Comparison of ENCODE assay signal across 15 cellular contexts in the genomic region with DNA sequence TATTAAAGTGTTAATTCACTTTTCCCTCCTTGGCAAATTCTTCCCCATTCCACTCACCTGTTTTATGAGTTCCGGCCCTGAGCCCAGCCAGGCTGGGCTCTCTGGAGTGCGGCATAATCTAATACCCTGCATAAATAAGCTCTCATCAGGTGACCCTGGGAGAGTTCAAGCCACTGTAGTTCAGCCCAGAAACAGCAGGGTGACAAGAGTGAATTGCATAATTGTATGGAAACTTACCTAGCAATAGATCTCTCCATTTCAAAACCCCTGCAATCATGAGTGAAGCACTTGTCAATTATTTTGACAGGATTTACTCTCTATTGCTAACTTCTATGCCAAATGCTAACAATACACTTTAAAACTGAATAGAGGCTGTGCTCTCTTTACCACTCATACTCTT.
DNase-seq lines count a peak whose midpoint lies in the region; ATAC-seq, FAIRE-seq and TF ChIP-seq lines count a peak whose summit lies in the region.
"Had no signal": no experiment of that assay in that cellular context is flagged by ENCODE, and none has a peak within 500 bp of the region (broad histone marks: within the 10 kb centered on the region; RNA-seq: fewer than 3 reads in every experiment).

No MANE protein-coding gene starts in this region.

- H3K27ac ChIP-seq in CD4-positive, CD25-positive, alpha-beta regulatory T cell (ENCODE audit: insufficient read depth, low read length, poor library complexity, severe bottlenecking): no peak overlapping the region
- H3K27ac ChIP-seq in endothelial cell of umbilical vein (ENCODE audit: insufficient read depth, low read depth, low read length) (peak overlapping the region; percentile 25), dorsolateral prefrontal cortex (no peak overlapping the region)
- H3K27ac ChIP-seq: ascending aorta, heart left ventricle had no signal

- peak overlapping the region; percentile 78 for H3K4me2 ChIP-seq in endothelial cell of umbilical vein (ENCODE audit: insufficient read depth, low read length)

- no peaks in the 10 kb centered on the region for H3K27me3 ChIP-seq in CD4-positive, CD25-positive, alpha-beta regulatory T cell (ENCODE audit: control insufficient read depth, insufficient read depth, low read length)
- H3K27me3 ChIP-seq in endothelial cell of umbilical vein (ENCODE audit: control insufficient read depth in 2 of 2, insufficient read depth in 2 of 2, low read length in 2 of 2): no peaks in the 10 kb centered on the region
- no peaks in the 10 kb centered on the region for H3K27me3 ChIP-seq in dorsolateral prefrontal cortex
- H3K27me3 ChIP-seq: ascending aorta, heart left ventricle had no signal

- H3K36me3 ChIP-seq in CD4-positive, CD25-positive, alpha-beta regulatory T cell (ENCODE audit: control insufficient read depth, insufficient read depth, low read length): peaks cover 10% of the 10 kb centered on the region
- H3K36me3 ChIP-seq in endothelial cell of umbilical vein (ENCODE audit: control insufficient read depth in 2 of 2, extremely low read depth in 1 of 2, insufficient read depth in 2 of 2, low read length in 2 of 2): no peaks in the 10 kb centered on the region
- H3K36me3 ChIP-seq: ascending aorta had no signal

- peaks cover 39% of the 10 kb centered on the region for H3K36me3 Mint-ChIP-seq in CD4-positive, CD25-positive, alpha-beta regulatory T cell

- H3K4me3 Mint-ChIP-seq in CD4-positive, CD25-positive, alpha-beta regulatory T cell: no peak overlapping the region

- no peaks in the 10 kb centered on the region for H4K20me1 ChIP-seq in endothelial cell of umbilical vein (replicated peaks; ENCODE audit: control insufficient read depth, extremely low read depth, insufficient read depth, low read length)

- CTCF ChIA-PET in HEK293T (lab: Yijun Ruan, JAX) (interaction anchor here (0.6 kb wide), 1 partner anchor 65 kb away, joined by 4 read pairs; no protein-coding TSS in a partner anchor), endothelial cell of umbilical vein (lab: Charles Lee) (interaction anchor here (1.0 to 5.1 kb wide), 9 partner anchors 9 to 184 kb away, joined by 3 to 32 read pairs (median 3); a partner anchor contains a TSS)

- H3K79me2 ChIP-seq in endothelial cell of umbilical vein (ENCODE audit: control insufficient read depth, insufficient read depth, low read length): peaks cover 3% of the 10 kb centered on the region

- TSS peak; percentile 19 for BruUV-seq in endothelial cell of umbilical vein (replicated peaks; lab: Mats Ljungman, UMichigan)

- peaks cover 5 to 29% (median 23%) of the 10 kb centered on the region in 4 donors for H3K4me1 Mint-ChIP-seq in CD4-positive, CD25-positive, alpha-beta regulatory T cell

- TF ChIP-seq POLR2A in endothelial cell of umbilical vein (IDR thresholded peaks at IDR 0.05; ENCODE audit: low read depth, low read length): no peak

- H3K4me1 ChIP-seq in CD4-positive, CD25-positive, alpha-beta regulatory T cell (ENCODE audit: control insufficient read depth, insufficient read depth, low read length, poor library complexity, severe bottlenecking): no peaks in the 10 kb centered on the region
- H3K4me1 ChIP-seq in endothelial cell of umbilical vein (ENCODE audit: control insufficient read depth, extremely low read depth, insufficient read depth, low read length): peaks cover 52% of the 10 kb centered on the region

- no peak for ATAC-seq in CD4-positive, CD25-positive, alpha-beta regulatory T cell (ENCODE audit: low read depth in 2 of 2)
- ATAC-seq in GM18867 (IDR thresholded peaks at IDR 0.05; ENCODE audit: unreplicated experiment): no peak
- no peak for ATAC-seq in GM19463 (IDR thresholded peaks at IDR 0.05; ENCODE audit: unreplicated experiment)
- ATAC-seq: heart left ventricle had no signal

- H3K27ac Mint-ChIP-seq in CD4-positive, CD25-positive, alpha-beta regulatory T cell: peak overlapping the region in 2 of 3 donors; percentile 4 to 26

- H3K4me3 ChIP-seq in CD4-positive, CD25-positive, alpha-beta regulatory T cell (ENCODE audit: low read depth, low read length): no peak overlapping the region
- no peak overlapping the region for H3K4me3 ChIP-seq in endothelial cell of umbilical vein (replicated peaks in 1 of 3; ENCODE audit: insufficient read depth in 1 of 3, low read depth in 1 of 3, low read length in 3 of 3)
- H3K4me3 ChIP-seq in dorsolateral prefrontal cortex: no peak overlapping the region
- H3K4me3 ChIP-seq: ascending aorta, heart left ventricle had no signal

- H2AFZ ChIP-seq in endothelial cell of umbilical vein (ENCODE audit: low read depth, low read length): no peak overlapping the region

- intact Hi-C loops in endothelial cell of umbilical vein (cut with micrococcal nuclease): loop anchor here (1.0 to 2.0 kb wide), 3 partner anchors 22 to 95 kb away; a partner anchor contains a TSS
- intact Hi-C loops in dorsolateral prefrontal cortex (cut with DNase I): no loop called here

- H3K9me1 ChIP-seq in endothelial cell of umbilical vein (replicated peaks; ENCODE audit: control insufficient read depth, extremely low read depth, insufficient read depth, low read length): no peaks in the 10 kb centered on the region

- no peaks in the 10 kb centered on the region for H3K9me3 Mint-ChIP-seq in CD4-positive, CD25-positive, alpha-beta regulatory T cell

- no peak for FAIRE-seq in endothelial cell of umbilical vein (lab: Jason Lieb, UNC)

- H3K9me3 ChIP-seq in CD4-positive, CD25-positive, alpha-beta regulatory T cell (ENCODE audit: control insufficient read depth in 2 of 2, low read length in 2 of 2): no peaks in the 10 kb centered on the region
- no peaks in the 10 kb centered on the region for H3K9me3 ChIP-seq in endothelial cell of umbilical vein (replicated peaks; ENCODE audit: control insufficient read depth, insufficient read depth, low read length)
- H3K9me3 ChIP-seq: ascending aorta, heart left ventricle had no signal

- POLR2A ChIA-PET in HEK293T (lab: Yijun Ruan, JAX): no interaction called here
- POLR2A ChIA-PET in endothelial cell of umbilical vein (lab: Charles Lee): interaction anchor here (0.6 kb wide), 1 partner anchor 73 kb away, joined by 5 read pairs; no protein-coding TSS in a partner anchor

- dilution Hi-C loops in endothelial cell of umbilical vein (cut with MboI; ENCODE audit: extremely low pct_ligation_motif_present, low sequenced_read_pairs): no loop called here

- no peaks in the 10 kb centered on the region for H3K27me3 Mint-ChIP-seq in CD4-positive, CD25-positive, alpha-beta regulatory T cell

- TF ChIP-seq CTCF in endothelial cell of umbilical vein (IDR thresholded peaks at IDR 0.05; ENCODE audit: extremely low read depth in 1 of 2, insufficient read depth in 1 of 2, low read depth in 1 of 2, low read length in 2 of 2) (no peak), dorsolateral prefrontal cortex (IDR thresholded peaks at IDR 0.05 in 54 of 56, conservative IDR thresholded peaks at IDR 0.05 in 2 of 56; ENCODE audit: low read depth in 1 of 56, partially characterized antibody in 56 of 56) (no peak)

- H3K9ac ChIP-seq in endothelial cell of umbilical vein (replicated peaks; ENCODE audit: extremely low read depth, insufficient read depth, low read length): no peak overlapping the region

- no peak for DNase-seq in CD4-positive, CD25-positive, alpha-beta regulatory T cell
- peak; percentile 30 for DNase-seq in HEK293T (ENCODE audit: extremely low spot score)
- peak; percentile 83 for DNase-seq in NCI-H748 (lab: John Stamatoyannopoulos, UW; ENCODE audit: unreplicated experiment)
- peak; percentile 26 for DNase-seq in endothelial cell of umbilical vein (ENCODE audit: low read depth, low spot score)
- no peak for DNase-seq in EL
- DNase-seq in dorsolateral prefrontal cortex: no peak
- DNase-seq: DND-41, HCEC 1CT, heart left ventricle, islet precursor cell, NCI-H187 treated with DMSO at 0.1 percent for 48 hours, SHP77 treated with DMSO at 0.1 percent for 48 hours had no signal

TF ChIP-seq in HEK293T, 16 proteins besides CTCF, POLR2A, EP300 and RAD21 (continues in another document):
- no peak for TF ChIP-seq ARNT (IDR thresholded peaks at IDR 0.05)
- no peak for TF ChIP-seq HDGF (IDR thresholded peaks at IDR 0.05; ENCODE audit: borderline replicate concordance)
- TF ChIP-seq FOXA1 (IDR thresholded peaks at IDR 0.05): no peak
- no peak for TF ChIP-seq L3MBTL2 (conservative IDR thresholded peaks at IDR 0.05)
- TF ChIP-seq TARDBP (IDR thresholded peaks at IDR 0.05): no peak
- no peak for TF ChIP-seq ZNF384 (IDR thresholded peaks at IDR 0.05)
- TF ChIP-seq, protein P1, sequence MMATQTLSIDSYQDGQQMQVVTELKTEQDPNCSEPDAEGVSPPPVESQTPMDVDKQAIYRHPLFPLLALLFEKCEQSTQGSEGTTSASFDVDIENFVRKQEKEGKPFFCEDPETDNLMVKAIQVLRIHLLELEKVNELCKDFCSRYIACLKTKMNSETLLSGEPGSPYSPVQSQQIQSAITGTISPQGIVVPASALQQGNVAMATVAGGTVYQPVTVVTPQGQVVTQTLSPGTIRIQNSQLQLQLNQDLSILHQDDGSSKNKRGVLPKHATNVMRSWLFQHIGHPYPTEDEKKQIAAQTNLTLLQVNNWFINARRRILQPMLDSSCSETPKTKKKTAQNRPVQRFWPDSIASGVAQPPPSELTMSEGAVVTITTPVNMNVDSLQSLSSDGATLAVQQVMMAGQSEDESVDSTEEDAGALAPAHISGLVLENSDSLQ (IDR thresholded peaks at IDR 0.05): no peak
- no peak for TF ChIP-seq SP1 (IDR thresholded peaks at IDR 0.05)
- no peak for TF ChIP-seq FOXM1 (IDR thresholded peaks at IDR 0.05; ENCODE audit: borderline replicate concordance)
- no peak for TF ChIP-seq CTBP1 (IDR thresholded peaks at IDR 0.05; ENCODE audit: borderline replicate concordance)

TF ChIP-seq in endothelial cell of umbilical vein, 7 proteins besides CTCF, POLR2A, EP300 and RAD21:
- TF ChIP-seq GATA2 (IDR thresholded peaks at IDR 0.05; ENCODE audit: insufficient read depth, insufficient read length, low read depth, low read length) (no peak), EZH2 (IDR thresholded peaks at IDR 0.05; ENCODE audit: borderline replicate concordance, low read depth, low read length, severe bottlenecking) (no peak), JUN (IDR thresholded peaks at IDR 0.05; ENCODE audit: borderline replicate concordance, insufficient read depth, insufficient read length, low read depth) (no peak), FOS (IDR thresholded peaks at IDR 0.05; ENCODE audit: borderline replicate concordance, insufficient read depth, low read length) (no peak), MYC (IDR thresholded peaks at IDR 0.05; ENCODE audit: low read depth, low read length) (no peak), POLR2AphosphoS5 (IDR thresholded peaks at IDR 0.05; ENCODE audit: insufficient read depth, low read depth, low read length) (no peak)
- TF ChIP-seq, protein P2, sequence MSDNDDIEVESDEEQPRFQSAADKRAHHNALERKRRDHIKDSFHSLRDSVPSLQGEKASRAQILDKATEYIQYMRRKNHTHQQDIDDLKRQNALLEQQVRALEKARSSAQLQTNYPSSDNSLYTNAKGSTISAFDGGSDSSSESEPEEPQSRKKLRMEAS (IDR thresholded peaks at IDR 0.05; ENCODE audit: insufficient read depth, insufficient read length): no peak

Comparison
In these comparisons a context has a peak if more than half of its experiments do, and no peak if none do; other contexts are left out.
1. DNase-seq: peak in HEK293T (single experiment), NCI-H748 (single experiment) and endothelial cell of umbilical vein (single experiment); none in CD4-positive, CD25-positive, alpha-beta regulatory T cell (0 of 3), EL (single experiment) and dorsolateral prefrontal cortex (0 of 10).